Comparison of ENCODE assay signal across 24 cellular contexts in genomic region chr4:10605746-10606482, GRCh38.
DNase-seq lines count a peak whose midpoint lies in the region; ATAC-seq, FAIRE-seq and TF ChIP-seq lines count a peak whose summit lies in the region.
"Had no signal": no experiment of that assay in that cellular context is flagged by ENCODE, and none has a peak within 500 bp of the region (broad histone marks: within the 10 kb centered on the region; RNA-seq: fewer than 3 reads in every experiment).

No MANE protein-coding gene starts in this region.

- H3K27me3 ChIP-seq in bronchial epithelial cell (ENCODE audit: control insufficient read depth, insufficient read depth, low read length) (no peaks in the 10 kb centered on the region), hepatocyte (no peaks in the 10 kb centered on the region)
- H3K27me3 ChIP-seq: body of pancreas had no signal

- H3K9me3 ChIP-seq in hepatocyte (ENCODE audit: low read depth) = no peaks in the 10 kb centered on the region
- H3K9me3 ChIP-seq: body of pancreas, psoas muscle had no signal

- no peaks in the 10 kb centered on the region for H3K36me3 ChIP-seq in bronchial epithelial cell (ENCODE audit: control insufficient read depth, insufficient read depth, low read length)
- H3K36me3 ChIP-seq in hepatocyte (replicated peaks; ENCODE audit: insufficient read depth, low read depth) = no peaks in the 10 kb centered on the region

- no peak for FAIRE-seq in bronchial epithelial cell (lab: Jason Lieb, UNC)
- FAIRE-seq: A204.1, frontal cortex had no signal

- no peaks in the 10 kb centered on the region for H3K4me1 ChIP-seq in hepatocyte (ENCODE audit: insufficient read depth)
- H3K4me1 ChIP-seq: body of pancreas, psoas muscle had no signal

- H4K20me1 ChIP-seq in hepatocyte (ENCODE audit: insufficient read depth, poor library complexity, severe bottlenecking) = no peaks in the 10 kb centered on the region

- no peaks in the 10 kb centered on the region for H3K79me2 ChIP-seq in hepatocyte

- in situ Hi-C loops in ACHN (cut with HindIII; ENCODE audit: low pct_ligation_motif_present, low pct_unique_long_range_greater_than_20kb, low sequenced_read_pairs) (no loop called here), GM13976 (cut with MboI; ENCODE audit: low sequenced_read_pairs, unreplicated experiment) (no loop called here)

- ATAC-seq in HG03439 (IDR thresholded peaks at IDR 0.05; ENCODE audit: unreplicated experiment) = no peak
- ATAC-seq in stimulated activated memory B cell treated with anti-CD40 and anti-IgM and Interleukin-4, amounts not matched to agents 10 μg/mL and 1 μg/mL and 100 μg/mL, for 72 hours = no peak
- ATAC-seq: body of pancreas; natural killer cell treated with Interleukin-12 subunit alpha and Interleukin-12 subunit beta and Interleukin-15 and Interleukin-18, amount 100 ng/mL, for 72 hours; psoas muscle had no signal

- WGBS in hepatocyte (ENCODE audit: low lambda C conversion rate, missing lambda C conversion rate) = 90% methylated on average over 5 of the region's 5 CpGs

- no peak overlapping the region for H3K4me3 Mint-ChIP-seq in stimulated activated memory B cell treated with anti-CD40 and anti-IgM and Interleukin-4, amounts not matched to agents 10 μg/mL and 1 μg/mL and 100 μg/mL, for 72 hours
- H3K4me3 Mint-ChIP-seq: CD4-positive, alpha-beta T cell; natural killer cell treated with Interleukin-12 subunit alpha and Interleukin-12 subunit beta and Interleukin-15 and Interleukin-18, amount 100 ng/mL, for 72 hours; type B pancreatic cell had no signal

- H3K27me3 Mint-ChIP-seq in stimulated activated memory B cell treated with anti-CD40 and anti-IgM and Interleukin-4, amounts not matched to agents 10 μg/mL and 1 μg/mL and 100 μg/mL, for 72 hours = no peaks in the 10 kb centered on the region
- H3K27me3 Mint-ChIP-seq: CD4-positive, alpha-beta T cell; type B pancreatic cell had no signal

- H3K27ac ChIP-seq in hepatocyte = no peak overlapping the region
- H3K27ac ChIP-seq: body of pancreas, KMS-11, psoas muscle had no signal

- peaks cover 8% of the 10 kb centered on the region for H3K36me3 Mint-ChIP-seq in stimulated activated memory B cell treated with anti-CD40 and anti-IgM and Interleukin-4, amounts not matched to agents 10 μg/mL and 1 μg/mL and 100 μg/mL, for 72 hours
- H3K36me3 Mint-ChIP-seq: natural killer cell treated with Interleukin-12 subunit alpha and Interleukin-12 subunit beta and Interleukin-15 and Interleukin-18, amount 100 ng/mL, for 72 hours; type B pancreatic cell had no signal

- H3K9me3 Mint-ChIP-seq in stimulated activated memory B cell treated with anti-CD40 and anti-IgM and Interleukin-4, amounts not matched to agents 10 μg/mL and 1 μg/mL and 100 μg/mL, for 72 hours = peaks cover 3% of the 10 kb centered on the region
- H3K9me3 Mint-ChIP-seq: natural killer cell treated with Interleukin-12 subunit alpha and Interleukin-12 subunit beta and Interleukin-15 and Interleukin-18, amount 100 ng/mL, for 72 hours had no signal

- no peaks in the 10 kb centered on the region for H3K4me1 Mint-ChIP-seq in stimulated activated memory B cell treated with anti-CD40 and anti-IgM and Interleukin-4, amounts not matched to agents 10 μg/mL and 1 μg/mL and 100 μg/mL, for 72 hours

- no peak overlapping the region for H3K27ac Mint-ChIP-seq in stimulated activated memory B cell treated with anti-CD40 and anti-IgM and Interleukin-4, amounts not matched to agents 10 μg/mL and 1 μg/mL and 100 μg/mL, for 72 hours
- H3K27ac Mint-ChIP-seq: CD4-positive, alpha-beta T cell; natural killer cell treated with Interleukin-12 subunit alpha and Interleukin-12 subunit beta and Interleukin-15 and Interleukin-18, amount 100 ng/mL, for 72 hours; type B pancreatic cell had no signal

- TF ChIP-seq CTCF in bronchial epithelial cell (IDR thresholded peaks at IDR 0.05; ENCODE audit: insufficient read depth, low read length, severe bottlenecking) (no peak), GM13976 (IDR thresholded peaks at IDR 0.05; ENCODE audit: borderline replicate concordance, control extremely low read depth, extremely low read depth, insufficient read depth, missing control alignments) (no peak), hepatocyte (IDR thresholded peaks at IDR 0.05; ENCODE audit: poor library complexity) (no peak)

- H3K4me2 ChIP-seq in hepatocyte = no peak overlapping the region
- H3K4me2 ChIP-seq: KMS-11 had no signal

- no peak overlapping the region for H3K4me3 ChIP-seq in bronchial epithelial cell (ENCODE audit: low read depth, low read length)
- H3K4me3 ChIP-seq in hepatocyte = no peak overlapping the region
- H3K4me3 ChIP-seq: body of pancreas, psoas muscle had no signal

- H3K9me2 ChIP-seq in hepatocyte (replicated peaks; ENCODE audit: insufficient read depth) = no peaks in the 10 kb centered on the region

- DNase-seq in ACHN = peak; percentile 54
- DNase-seq in LHCN-M2 (ENCODE audit: low read depth) = peak; percentile 72
- peak; percentile 88 for DNase-seq in bronchial epithelial cell (ENCODE audit: low read depth)
- DNase-seq in islet precursor cell = peak; percentile 73
- DNase-seq in GM13976 (ENCODE audit: low spot score) = no peak
- no peak for DNase-seq in hepatocyte (ENCODE audit: low spot score)
- DNase-seq: activated CD4-positive, alpha-beta T cell treated with anti-CD3 and anti-CD28 coated beads for 48 hours; activated CD8-positive, alpha-beta memory T cell treated with anti-CD3 and anti-CD28 coated beads, Interleukin-2, amount 50 U/mL, for 4 hours; activated naive CD4-positive, alpha-beta T cell; body of pancreas; CD4-positive, alpha-beta T cell; DMS79; NCI-H1417 treated with DMSO at 0.1 percent for 48 hours; psoas muscle; SIG-M5; stimulated activated naive CD4-positive, alpha-beta T cell treated with Interleukin-2 at 50 U/mL for 16 hours; T-helper 9 cell had no signal

- no peak overlapping the region for H2AFZ ChIP-seq in hepatocyte

Comparison
In these comparisons a context has a peak if more than half of its experiments do, and no peak if none do; other contexts are left out.
1. DNase-seq: peak in ACHN (single experiment), LHCN-M2 (single experiment), bronchial epithelial cell (single experiment) and islet precursor cell (single experiment); none in GM13976 (single experiment) and hepatocyte (single experiment).